27 cellular contexts compared by ENCODE assay signal in the genomic region with DNA sequence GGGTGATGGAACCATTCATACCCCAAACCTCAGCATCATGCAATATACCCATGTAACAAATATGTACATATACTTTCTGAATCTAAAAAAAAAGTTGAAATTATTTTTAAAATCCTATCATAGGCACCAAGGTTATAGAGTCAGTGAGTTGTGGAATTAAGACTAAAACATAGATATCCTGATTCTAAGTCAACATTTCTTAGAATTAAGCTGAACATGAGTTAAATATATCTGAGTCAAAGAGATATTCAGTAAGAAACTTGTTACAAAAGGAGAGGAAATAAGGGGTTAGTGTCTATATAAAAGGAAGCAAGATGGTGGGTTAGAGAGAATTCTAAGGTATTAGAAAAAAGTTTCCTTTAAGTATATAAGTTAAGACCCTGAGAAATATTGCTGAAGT.
A peak's percentile ranks its signal among the peaks of the same experiment; 100 is the strongest.
DNase-seq lines count a peak whose midpoint lies in the region; ATAC-seq and TF ChIP-seq lines count a peak whose summit lies in the region.
"Had no signal": no experiment of that assay in that cellular context is flagged by ENCODE, and none has a peak within 500 bp of the region (broad histone marks: within the 10 kb centered on the region; RNA-seq: fewer than 3 reads in every experiment).

No MANE protein-coding gene starts in this region.

- no peaks in the 10 kb centered on the region for H3K4me1 Mint-ChIP-seq in activated T-cell treated with anti-CD3 and anti-CD28 coated beads, Interleukin-2, amount 50 U/mL, for 72 hours (ENCODE audit: low read depth)
- H3K4me1 Mint-ChIP-seq in activated T-cell treated with anti-CD3 and anti-CD28 coated beads, Interleukin-2, amount 50 U/mL, for 24 hours (ENCODE audit: low read depth) = no peaks in the 10 kb centered on the region
- peaks cover 18% of the 10 kb centered on the region for H3K4me1 Mint-ChIP-seq in stimulated activated effector memory CD8-positive, alpha-beta T cell treated with anti-CD3 and anti-CD28 coated beads, Interleukin-12 subunit alpha, Interleukin-12 subunit beta, amount 100 ng/mL, for 72 hours
- H3K4me1 Mint-ChIP-seq: B cell; CD14-positive monocyte; CD4-positive, alpha-beta memory T cell; CD4-positive, CD25-positive, alpha-beta regulatory T cell; CD8-positive, alpha-beta memory T cell had no signal

- peaks cover 19 to 22% of the 10 kb centered on the region in 2 donors for H3K36me3 Mint-ChIP-seq in activated T-cell treated with anti-CD3 and anti-CD28 coated beads, Interleukin-2, amount 50 U/mL, for 72 hours (ENCODE audit: insufficient read depth in 2 of 2)
- H3K36me3 Mint-ChIP-seq in activated T-cell treated with anti-CD3 and anti-CD28 coated beads, Interleukin-2, amount 50 U/mL, for 24 hours (ENCODE audit: low read depth) = no peaks in the 10 kb centered on the region
- no peaks in the 10 kb centered on the region for H3K36me3 Mint-ChIP-seq in stimulated activated effector memory CD8-positive, alpha-beta T cell treated with anti-CD3 and anti-CD28 coated beads, Interleukin-12 subunit alpha, Interleukin-12 subunit beta, amount 100 ng/mL, for 72 hours
- H3K36me3 Mint-ChIP-seq: CD14-positive monocyte; CD4-positive, alpha-beta memory T cell; CD4-positive, CD25-positive, alpha-beta regulatory T cell; CD8-positive, alpha-beta T cell had no signal

- peak overlapping the region; percentile 10 for H3K27ac Mint-ChIP-seq in activated T-cell treated with anti-CD3 and anti-CD28 coated beads, Interleukin-2, amount 50 U/mL, for 72 hours
- H3K27ac Mint-ChIP-seq in activated T-cell treated with anti-CD3 and anti-CD28 coated beads, Interleukin-2, amount 50 U/mL, for 24 hours = no peak overlapping the region
- H3K27ac Mint-ChIP-seq in stimulated activated effector memory CD8-positive, alpha-beta T cell treated with anti-CD3 and anti-CD28 coated beads, Interleukin-12 subunit alpha, Interleukin-12 subunit beta, amount 100 ng/mL, for 72 hours = peak overlapping the region; percentile 11
- H3K27ac Mint-ChIP-seq: B cell; CD14-positive monocyte; CD4-positive, alpha-beta memory T cell; CD4-positive, alpha-beta T cell; CD4-positive, CD25-positive, alpha-beta regulatory T cell; CD8-positive, alpha-beta memory T cell; CD8-positive, alpha-beta T cell had no signal

- peaks cover 8% of the 10 kb centered on the region for H3K27me3 Mint-ChIP-seq in activated T-cell treated with anti-CD3 and anti-CD28 coated beads, Interleukin-2, amount 50 U/mL, for 72 hours (ENCODE audit: low read depth)
- no peaks in the 10 kb centered on the region for H3K27me3 Mint-ChIP-seq in activated T-cell treated with anti-CD3 and anti-CD28 coated beads, Interleukin-2, amount 50 U/mL, for 24 hours
- H3K27me3 Mint-ChIP-seq: CD4-positive, alpha-beta T cell had no signal

- no peak for TF ChIP-seq CTCF in GM13976 (IDR thresholded peaks at IDR 0.05; ENCODE audit: borderline replicate concordance, control extremely low read depth, extremely low read depth, insufficient read depth, missing control alignments)

- no peak for DNase-seq in activated T-cell treated with anti-CD3 and anti-CD28 coated beads, Interleukin-2, amount 50 U/mL, for 72 hours
- DNase-seq in activated T-cell treated with anti-CD3 and anti-CD28 coated beads, Interleukin-2, amount 50 U/mL, for 24 hours = no peak
- DNase-seq in stimulated activated effector memory CD8-positive, alpha-beta T cell treated with anti-CD3 and anti-CD28 coated beads, Interleukin-12 subunit alpha, Interleukin-12 subunit beta, amount 100 ng/mL, for 72 hours (ENCODE audit: low spot score in 2 of 2) = no peak
- DNase-seq in GM13976 (ENCODE audit: low spot score) = no peak
- DNase-seq: 8988T; ACHN; AML-193; BE2C; C1 segment of cervical spinal cord; Caco-2; Calu3; CD4-positive, alpha-beta memory T cell; CD4-positive, alpha-beta T cell; CD4-positive, CD25-positive, alpha-beta regulatory T cell; CD8-positive, alpha-beta memory T cell; CD8-positive, alpha-beta T cell; COR-L47; DMS 273 treated with DMSO at 0.1 percent for 48 hours; DMS153; DMS53; DMS79; DMS79 treated with DMSO at 0.1 percent for 48 hours; DND-41; EL had no signal

- in situ Hi-C loops in GM13976 (cut with MboI; ENCODE audit: low sequenced_read_pairs, unreplicated experiment) = no loop called here

- peaks cover 8 to 14% of the 10 kb centered on the region in 2 donors for H3K9me3 Mint-ChIP-seq in activated T-cell treated with anti-CD3 and anti-CD28 coated beads, Interleukin-2, amount 50 U/mL, for 72 hours
- peaks cover 15% of the 10 kb centered on the region for H3K9me3 Mint-ChIP-seq in activated T-cell treated with anti-CD3 and anti-CD28 coated beads, Interleukin-2, amount 50 U/mL, for 24 hours
- peaks cover 19% of the 10 kb centered on the region for H3K9me3 Mint-ChIP-seq in stimulated activated effector memory CD8-positive, alpha-beta T cell treated with anti-CD3 and anti-CD28 coated beads, Interleukin-12 subunit alpha, Interleukin-12 subunit beta, amount 100 ng/mL, for 72 hours

- peak overlapping the region in 1 of 2 donors; percentile 16 for H3K4me3 Mint-ChIP-seq in activated T-cell treated with anti-CD3 and anti-CD28 coated beads, Interleukin-2, amount 50 U/mL, for 72 hours
- no peak overlapping the region for H3K4me3 Mint-ChIP-seq in activated T-cell treated with anti-CD3 and anti-CD28 coated beads, Interleukin-2, amount 50 U/mL, for 24 hours
- H3K4me3 Mint-ChIP-seq in stimulated activated effector memory CD8-positive, alpha-beta T cell treated with anti-CD3 and anti-CD28 coated beads, Interleukin-12 subunit alpha, Interleukin-12 subunit beta, amount 100 ng/mL, for 72 hours = no peak overlapping the region
- H3K4me3 Mint-ChIP-seq: B cell; CD14-positive monocyte; CD4-positive, alpha-beta memory T cell; CD4-positive, alpha-beta T cell; CD4-positive, CD25-positive, alpha-beta regulatory T cell; CD8-positive, alpha-beta memory T cell; CD8-positive, alpha-beta T cell had no signal

- ATAC-seq in activated T-cell treated with anti-CD3 and anti-CD28 coated beads, Interleukin-2, amount 50 U/mL, for 72 hours (replicated peaks in 1 of 2) = peak; percentile 5 to 65
- ATAC-seq in stimulated activated effector memory CD8-positive, alpha-beta T cell treated with anti-CD3 and anti-CD28 coated beads, Interleukin-12 subunit alpha, Interleukin-12 subunit beta, amount 100 ng/mL, for 72 hours = peak; percentile 53
- ATAC-seq: A549; CD8-positive, alpha-beta T cell had no signal
